ENCODE assay signal across 23 cellular contexts in the genomic region with DNA sequence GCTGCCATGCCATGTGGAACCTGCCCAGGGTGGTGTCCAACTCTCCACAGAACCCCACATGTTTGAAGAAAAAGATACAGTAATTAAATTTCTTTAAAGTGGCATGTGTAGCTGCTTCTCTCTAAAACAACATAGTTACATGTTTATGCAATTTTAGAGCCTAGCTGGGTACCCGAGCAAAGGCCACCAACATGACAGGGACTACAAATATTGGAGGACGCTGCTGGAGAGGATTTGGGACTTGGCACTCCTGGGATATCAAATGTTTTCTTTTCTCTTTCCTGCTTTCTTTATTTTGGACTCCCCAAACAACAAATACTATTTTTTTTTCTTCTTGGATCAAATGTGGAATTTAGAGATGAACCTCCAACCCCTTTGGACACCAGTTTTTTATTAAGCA.
"Had no signal": no experiment of that assay in that cellular context is flagged by ENCODE, and none has a peak within 500 bp of the region (broad histone marks: within the 10 kb centered on the region; RNA-seq: fewer than 3 reads in every experiment).

No MANE protein-coding gene starts in this region.

- H3K27ac ChIP-seq: heart right ventricle, hepatocyte, left lung, lower lobe of right lung, ovary, prostate gland, sigmoid colon, spleen, tibial nerve, uterus had no signal

- H3K79me2 ChIP-seq: hepatocyte had no signal

- H2AFZ ChIP-seq: hepatocyte had no signal

- H3K4me1 ChIP-seq: left lung, lower lobe of right lung, prostate gland, sigmoid colon, spleen, uterus had no signal

- H3K36me3 ChIP-seq: heart right ventricle, left lung, lower lobe of right lung, ovary, prostate gland, sigmoid colon, spleen, tibial nerve, uterus had no signal

- H3K4me1 Mint-ChIP-seq: stimulated activated effector memory CD8-positive, alpha-beta T cell treated with anti-CD3 and anti-CD28 coated beads, Interleukin-12 subunit alpha, Interleukin-12 subunit beta, amount 100 ng/mL, for 72 hours had no signal

- DNase-seq: heart right ventricle; islet precursor cell; left lung; lower lobe of right lung; mammary epithelial cell; mesenchymal stem cell; naive thymus-derived CD8-positive, alpha-beta T cell; ovary; retina; right cardiac atrium; sigmoid colon; small intestine; spleen; stimulated activated CD4-positive, alpha-beta T cell treated with anti-CD3 and anti-CD28 coated beads, Interleukin-4, amount 100 ng/mL, for 24 hours; stimulated activated naive CD4-positive, alpha-beta T cell; stimulated activated naive CD8-positive, alpha-beta T cell treated with anti-CD3 and anti-CD28 coated beads, Interleukin-15, amount 100 ng/mL, for 72 hours; substantia nigra; uterus had no signal

- H3K9me3 ChIP-seq: heart right ventricle, left lung, lower lobe of right lung, ovary, prostate gland, sigmoid colon, spleen, tibial nerve, uterus had no signal

- FAIRE-seq: small intestine had no signal

- H3K4me3 Mint-ChIP-seq: naive thymus-derived CD8-positive, alpha-beta T cell; stimulated activated effector memory CD8-positive, alpha-beta T cell treated with anti-CD3 and anti-CD28 coated beads, Interleukin-12 subunit alpha, Interleukin-12 subunit beta, amount 100 ng/mL, for 72 hours; stimulated activated naive CD8-positive, alpha-beta T cell treated with anti-CD3 and anti-CD28 coated beads, Interleukin-15, amount 100 ng/mL, for 72 hours; type B pancreatic cell had no signal

- H3K4me3 ChIP-seq: heart right ventricle, hepatocyte, left lung, lower lobe of right lung, ovary, prostate gland, sigmoid colon, spleen, tibial nerve, uterus had no signal

- H3K27me3 Mint-ChIP-seq: type B pancreatic cell had no signal

- H3K27ac Mint-ChIP-seq: stimulated activated effector memory CD8-positive, alpha-beta T cell treated with anti-CD3 and anti-CD28 coated beads, Interleukin-12 subunit alpha, Interleukin-12 subunit beta, amount 100 ng/mL, for 72 hours; stimulated activated naive CD8-positive, alpha-beta T cell treated with anti-CD3 and anti-CD28 coated beads, Interleukin-15, amount 100 ng/mL, for 72 hours; type B pancreatic cell had no signal

- H3K9me3 Mint-ChIP-seq: naive thymus-derived CD8-positive, alpha-beta T cell; stimulated activated naive CD8-positive, alpha-beta T cell treated with anti-CD3 and anti-CD28 coated beads, Interleukin-15, amount 100 ng/mL, for 72 hours; type B pancreatic cell had no signal

- H3K27me3 ChIP-seq: heart right ventricle, hepatocyte, left lung, ovary, sigmoid colon, spleen, tibial nerve, uterus had no signal

- H3K36me3 Mint-ChIP-seq: naive thymus-derived CD8-positive, alpha-beta T cell; stimulated activated effector memory CD8-positive, alpha-beta T cell treated with anti-CD3 and anti-CD28 coated beads, Interleukin-12 subunit alpha, Interleukin-12 subunit beta, amount 100 ng/mL, for 72 hours; type B pancreatic cell had no signal

- H3K4me2 ChIP-seq: hepatocyte had no signal

- ATAC-seq: heart right ventricle; left lung; lower lobe of right lung; naive thymus-derived CD8-positive, alpha-beta T cell; right cardiac atrium; stimulated activated effector memory CD8-positive, alpha-beta T cell treated with anti-CD3 and anti-CD28 coated beads, Interleukin-12 subunit alpha, Interleukin-12 subunit beta, amount 100 ng/mL, for 72 hours; stimulated activated naive CD8-positive, alpha-beta T cell treated with anti-CD3 and anti-CD28 coated beads, Interleukin-15, amount 100 ng/mL, for 72 hours had no signal
